12 cellular contexts compared by ENCODE assay signal in the genomic region with DNA sequence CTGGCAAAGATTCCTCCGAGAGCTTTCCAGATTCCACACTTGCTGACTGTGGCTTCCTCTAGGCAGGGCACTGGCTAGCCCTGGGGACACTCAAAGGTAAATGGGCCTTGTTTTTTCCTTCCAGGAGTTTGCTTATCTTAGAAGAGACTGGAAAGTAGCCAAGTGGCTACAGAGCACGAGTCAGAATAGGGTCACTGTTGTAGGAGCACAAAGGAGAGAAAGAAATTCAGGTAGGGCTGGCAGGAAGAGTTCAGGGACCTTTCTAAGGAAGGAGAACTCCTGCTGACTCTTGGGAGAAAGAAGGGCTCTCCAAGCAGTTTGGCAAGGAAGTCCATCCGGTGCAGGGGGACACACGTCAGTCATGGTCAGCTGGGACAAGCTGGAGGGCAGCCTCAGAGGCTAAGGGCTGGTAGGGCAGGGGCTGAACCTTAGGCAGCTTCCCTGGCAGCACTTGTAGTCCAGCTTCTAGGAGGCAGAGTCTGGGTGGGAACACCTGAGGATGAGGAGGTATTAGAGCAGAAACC. TPM values are rescaled to one million over a fixed set of nuclear protein-coding genes. Genes with fewer than 3 reads are reported as not detected.
DNase-seq lines count a peak whose midpoint lies in the region; ATAC-seq, FAIRE-seq and TF ChIP-seq lines count a peak whose summit lies in the region.
"Had no signal": no experiment of that assay in that cellular context is flagged by ENCODE, and none has a peak within 500 bp of the region (broad histone marks: within the 10 kb centered on the region; RNA-seq: fewer than 3 reads in every experiment).

No MANE protein-coding gene starts in this region.

- no peaks in the 10 kb centered on the region for H3K79me2 ChIP-seq in H9 (ENCODE audit: insufficient read depth, low read length)

- no peak overlapping the region for H3K4ac ChIP-seq in H9 (ENCODE audit: low read depth, low read length)

- no peaks in the 10 kb centered on the region for H4K20me1 ChIP-seq in H9 (ENCODE audit: control insufficient read depth, insufficient read depth, insufficient read length)

- intact Hi-C loops in vagina (cut with DNase I): no loop called here

- H3K56ac ChIP-seq in H9 (ENCODE audit: insufficient read length, low read depth, low read length): no peak overlapping the region

- H4K91ac ChIP-seq in H9 (ENCODE audit: insufficient read length, low read depth, low read length): no peak overlapping the region

- H3K27ac Mint-ChIP-seq in H9: peak overlapping the region in 2 of 3 experiments; percentile 34 to 82; a peak in 3 of 7 replicates

- TF ChIP-seq POLR2A in vagina (IDR thresholded peaks at IDR 0.05) (no peak), GM12892 (IDR thresholded peaks at IDR 0.05; ENCODE audit: low read depth, low read length) (no peak)

- H3K27ac ChIP-seq in H9 (ENCODE audit: insufficient read length, low read depth, low read length) (no peak overlapping the region), lung (ENCODE audit: low read depth in 1 of 2, low read length in 1 of 2) (peak overlapping the region in 1 of 2 donors; percentile 46), vagina (no peak overlapping the region)

- no peak overlapping the region for H4K5ac ChIP-seq in H9 (ENCODE audit: insufficient read length, low read depth, low read length)

- H3K4me1 ChIP-seq in H9 (ENCODE audit: insufficient read depth, low read length): peaks cover 3% of the 10 kb centered on the region; the same call in 1 of the 2 replicates
- peaks cover 0 to 15% of the 10 kb centered on the region in 2 donors for H3K4me1 ChIP-seq in lung (ENCODE audit: control insufficient read depth in 2 of 2, insufficient read depth in 2 of 2, low read length in 2 of 2)
- peaks cover 14% of the 10 kb centered on the region for H3K4me1 ChIP-seq in vagina

- H3K36me3 Mint-ChIP-seq in H9 (ENCODE audit: insufficient read depth in 1 of 3, low read depth in 3 of 3): no peaks in the 10 kb centered on the region
- H3K36me3 Mint-ChIP-seq: naive thymus-derived CD4-positive, alpha-beta T cell had no signal

- TF ChIP-seq CTCF in H9 (conservative IDR thresholded peaks at IDR 0.05): no peak
- TF ChIP-seq CTCF in lung (IDR thresholded peaks at IDR 0.05; ENCODE audit: control extremely low read depth, extremely low read depth): no peak
- no peak for TF ChIP-seq CTCF in vagina (IDR thresholded peaks at IDR 0.05)

- H3K4me3 ChIP-seq in lung (no peak overlapping the region), vagina (no peak overlapping the region)

- no peak overlapping the region for H3K14ac ChIP-seq in H9 (ENCODE audit: insufficient read depth, low read length)

- H4K8ac ChIP-seq in H9 (replicated peaks; ENCODE audit: insufficient read length, low read depth, low read length): no peak overlapping the region

- H3K4me3 Mint-ChIP-seq in H9: no peak overlapping the region
- H3K4me3 Mint-ChIP-seq: naive thymus-derived CD4-positive, alpha-beta T cell had no signal

- DNase-seq in A172 (ENCODE audit: low spot score): peak; percentile 18
- no peak for DNase-seq in H9
- DNase-seq in astrocyte of the hippocampus (ENCODE audit: low read depth, low spot score): peak; percentile 42
- peak; percentile 45 for DNase-seq in lung (ENCODE audit: low spot score)
- no peak for DNase-seq in vagina (ENCODE audit: extremely low spot score in 2 of 2)
- DNase-seq in GM12892 (ENCODE audit: insufficient read length): no peak
- no peak for DNase-seq in NCI-H1694 treated with DMSO at 0.1 percent for 48 hours (lab: John Stamatoyannopoulos, UW)
- DNase-seq: activated T-cell treated with anti-CD3 and anti-CD28 coated beads, Interleukin-2, amount 50 U/mL, for 48 hours; naive thymus-derived CD4-positive, alpha-beta T cell; NCI-H226 had no signal

- H3K9ac ChIP-seq in H9 (ENCODE audit: extremely low read depth, insufficient read length, low read length): no peak overlapping the region

- no peaks in the 10 kb centered on the region; the same call in 1 of the 2 replicates for H3K27me3 Mint-ChIP-seq in H9 (ENCODE audit: low read depth)
- H3K27me3 Mint-ChIP-seq: naive thymus-derived CD4-positive, alpha-beta T cell had no signal

- no peak overlapping the region for H2BK20ac ChIP-seq in H9 (ENCODE audit: low read depth, low read length, poor library complexity, severe bottlenecking)

- ATAC-seq in lung (ENCODE audit: insufficient read depth, low FRiP score): no peak
- no peak for ATAC-seq in HG02763 (IDR thresholded peaks at IDR 0.05; ENCODE audit: unreplicated experiment)
- ATAC-seq: naive thymus-derived CD4-positive, alpha-beta T cell had no signal

- H2BK15ac ChIP-seq in H9 (ENCODE audit: low read depth, low read length): no peak overlapping the region

- no peak overlapping the region for H2BK12ac ChIP-seq in H9 (ENCODE audit: insufficient read length, low read depth, low read length)

- H2BK5ac ChIP-seq in H9 (ENCODE audit: insufficient read length, low read length): no peak overlapping the region

- H3K4me2 ChIP-seq in H9 (ENCODE audit: insufficient read depth, insufficient read length, low read length): no peak overlapping the region

- no peaks in the 10 kb centered on the region for H3K9me3 Mint-ChIP-seq in H9
- H3K9me3 Mint-ChIP-seq: naive thymus-derived CD4-positive, alpha-beta T cell had no signal

- H3T11ph ChIP-seq in H9 (ENCODE audit: low read length): no peak overlapping the region

- peaks cover 4% of the 10 kb centered on the region for H3K23me2 ChIP-seq in H9 (ENCODE audit: insufficient read length, low read depth, low read length, poor library complexity, severe bottlenecking)

- H3K36me3 ChIP-seq in lung (ENCODE audit: control insufficient read depth in 2 of 2, insufficient read depth in 2 of 2, low read length in 2 of 2) (no peaks in the 10 kb centered on the region), vagina (no peaks in the 10 kb centered on the region)

- H3K79me1 ChIP-seq in H9 (ENCODE audit: insufficient read depth, low read depth, low read length, poor library complexity, severe bottlenecking): no peaks in the 10 kb centered on the region

- WGBS in H9 (ENCODE audit: extremely low coverage, insufficient read length, low lambda C conversion rate): no CpG with 5 or more reads among the region's 4 CpGs
- WGBS in lung, 2 donors: 33 to 45% methylated on average over 4 of the region's 4 CpGs

- H3K18ac ChIP-seq in H9 (ENCODE audit: insufficient read length, low read depth, low read length): no peak overlapping the region

- H3K27me3 ChIP-seq in H9 (ENCODE audit: insufficient read depth, low read length): no peaks in the 10 kb centered on the region
- H3K27me3 ChIP-seq in lung (ENCODE audit: control insufficient read depth, insufficient read depth): no peaks in the 10 kb centered on the region
- no peaks in the 10 kb centered on the region for H3K27me3 ChIP-seq in vagina

- peaks cover 12 to 14% of the 10 kb centered on the region in 2 experiments for H3K4me1 Mint-ChIP-seq in H9

- H3K9me3 ChIP-seq in H9 (ENCODE audit: control insufficient read depth, low read depth, low read length): no peaks in the 10 kb centered on the region
- no peaks in the 10 kb centered on the region for H3K9me3 ChIP-seq in lung (ENCODE audit: control insufficient read depth in 2 of 2, insufficient read depth in 1 of 2, low read length in 1 of 2)
- H3K9me3 ChIP-seq in vagina: no peaks in the 10 kb centered on the region

- no peak overlapping the region for H3K23ac ChIP-seq in H9 (ENCODE audit: insufficient read length, low read depth, low read length)

- H2AK5ac ChIP-seq in H9 (ENCODE audit: insufficient read length, low read length): no peak overlapping the region

- no peak overlapping the region for H2BK120ac ChIP-seq in H9 (ENCODE audit: low read depth, low read length, poor library complexity, severe bottlenecking)

- no peak overlapping the region for H2AFZ ChIP-seq in H9 (ENCODE audit: low read length)

- no peak for FAIRE-seq in GM12892 (lab: Jason Lieb, UNC)
- FAIRE-seq: G401.6 had no signal

RNA-seq across cellular contexts. Expression of gene NIFK, which starts 39.5 kb away (rescaled TPM):
- 83.4 and 147 TPM in 2 replicates for total RNA-seq in A172 (2014; rRNA removed; shearing (Covaris generic))
- total RNA-seq in H9 (2021) (155 and 180 TPM in 2 replicates), lung (10 to 100 TPM; 32.2 to 34.9 TPM), vagina (33.1 TPM)
- 10 to 100 TPM; 35.9 to 78.0 TPM for polyA plus RNA-seq in lung
- 72.9 TPM for polyA plus RNA-seq in GM12892 (2012; ENCODE audit: missing spikeins)

RNA-seq across cellular contexts. Expression of gene CLASP1, which starts 47.9 kb away (rescaled TPM):
- total RNA-seq in A172 (2014; rRNA removed; shearing (Covaris generic)): 36.6 and 40.6 TPM in 2 replicates
- total RNA-seq in H9 (2021): 45.9 and 51.9 TPM in 2 replicates
- 100 to 1,000 TPM in 1 of 2 donors, 10 to 100 TPM in 1; 48.7 to 128 TPM for total RNA-seq in lung
- 10 to 100 TPM in 1 of 2 donors, 1 to 10 TPM in 1; 7.4 to 12.6 TPM for polyA plus RNA-seq in lung
- total RNA-seq in vagina: 90.4 TPM
- polyA plus RNA-seq in GM12892 (2012; ENCODE audit: missing spikeins): 28.8 TPM

RNA-seq across cellular contexts. Expression of gene TSN, which starts 58.3 kb away (rescaled TPM):
- total RNA-seq in A172 (2014; rRNA removed; shearing (Covaris generic)): 114 and 144 TPM in 2 replicates
- total RNA-seq in H9 (2021) (96.1 and 102 TPM in 2 replicates), lung (10 to 100 TPM; 50.1 to 53.8 TPM), vagina (35.4 TPM)
- 10 to 100 TPM; 20.5 to 28.1 TPM for polyA plus RNA-seq in lung
- 38.4 TPM for polyA plus RNA-seq in GM12892 (2012; ENCODE audit: missing spikeins)

Comparison
In these comparisons a context has a peak if more than half of its experiments do, and no peak if none do; other contexts are left out.
1. DNase-seq: peak in A172 (single experiment), astrocyte of the hippocampus (single experiment) and lung (single experiment); none in H9 (single experiment), vagina (0 of 2), GM12892 (single experiment) and NCI-H1694 treated with DMSO at 0.1 percent for 48 hours (single experiment).